24 cellular contexts compared by ENCODE assay signal in the genomic region with DNA sequence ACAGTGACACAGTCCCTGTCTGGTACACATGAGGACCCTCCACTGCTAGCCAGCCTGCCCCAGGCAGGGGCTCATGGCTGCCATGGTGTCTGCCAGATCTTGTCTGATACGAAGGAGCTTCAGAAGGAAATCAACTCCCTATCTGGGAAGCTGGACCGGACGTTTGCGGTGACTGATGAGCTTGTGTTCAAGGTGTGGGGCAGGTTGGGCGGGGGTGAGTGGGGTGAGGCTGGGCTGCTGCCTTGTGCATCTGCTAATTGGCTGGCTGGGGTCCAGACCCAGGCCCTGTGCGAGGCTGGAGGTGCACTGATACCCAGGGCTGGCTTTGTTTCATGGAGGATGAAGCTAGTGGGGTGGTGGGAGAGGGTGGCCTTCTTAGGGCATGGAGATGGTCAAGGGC. TPM values are rescaled to one million over a fixed set of nuclear protein-coding genes. Genes with fewer than 3 reads are reported as not detected.
"Had no signal": no experiment of that assay in that cellular context is flagged by ENCODE, and none has a peak within 500 bp of the region (broad histone marks: within the 10 kb centered on the region; RNA-seq: fewer than 3 reads in every experiment).

No MANE protein-coding gene starts in this region.

- H3K4me3 ChIP-seq: MG63, SJSA1, SK-N-MC had no signal

- DNase-seq: IMR-90, Karpas-422, KG1, MG63, NCI-H1092, NCI-H1105 treated with DMSO at 0.1 percent for 48 hours, NCI-H1417 treated with DMSO at 0.1 percent for 48 hours, NCI-H146, NCI-H1930, NCI-H2081, NCI-H2107, NCI-H226, NCI-H446, NCI-H510A, NCI-H524 treated with DMSO at 0.1 percent for 48 hours, NCI-H69, NCI-H774, Right ventricle myocardium superior, RPMI8226, SIG-M5 had no signal

- H3K27ac ChIP-seq: SJSA1, SK-N-MC had no signal

- H3K27me3 ChIP-seq: MG63, SJSA1 had no signal

- ATAC-seq: HepG2 had no signal

- H3K36me3 ChIP-seq: SJSA1 had no signal

- H3K9me3 ChIP-seq: MG63, SJSA1 had no signal

- H3K4me1 ChIP-seq: SJSA1 had no signal

RNA-seq across cellular contexts. Expression of gene FOXP3, which starts 15.4 kb away (rescaled TPM):
- total RNA-seq: HepG2, HT1080, IMR-90, Right ventricle myocardium superior, SJSA1 had no signal

RNA-seq across cellular contexts. Expression of gene CACNA1F, which starts 15.9 kb away (rescaled TPM):
- total RNA-seq: HepG2, HT1080, IMR-90, SJSA1 had no signal
- polyA plus RNA-seq: IMR-90 had no signal
